In the genomic region with DNA sequence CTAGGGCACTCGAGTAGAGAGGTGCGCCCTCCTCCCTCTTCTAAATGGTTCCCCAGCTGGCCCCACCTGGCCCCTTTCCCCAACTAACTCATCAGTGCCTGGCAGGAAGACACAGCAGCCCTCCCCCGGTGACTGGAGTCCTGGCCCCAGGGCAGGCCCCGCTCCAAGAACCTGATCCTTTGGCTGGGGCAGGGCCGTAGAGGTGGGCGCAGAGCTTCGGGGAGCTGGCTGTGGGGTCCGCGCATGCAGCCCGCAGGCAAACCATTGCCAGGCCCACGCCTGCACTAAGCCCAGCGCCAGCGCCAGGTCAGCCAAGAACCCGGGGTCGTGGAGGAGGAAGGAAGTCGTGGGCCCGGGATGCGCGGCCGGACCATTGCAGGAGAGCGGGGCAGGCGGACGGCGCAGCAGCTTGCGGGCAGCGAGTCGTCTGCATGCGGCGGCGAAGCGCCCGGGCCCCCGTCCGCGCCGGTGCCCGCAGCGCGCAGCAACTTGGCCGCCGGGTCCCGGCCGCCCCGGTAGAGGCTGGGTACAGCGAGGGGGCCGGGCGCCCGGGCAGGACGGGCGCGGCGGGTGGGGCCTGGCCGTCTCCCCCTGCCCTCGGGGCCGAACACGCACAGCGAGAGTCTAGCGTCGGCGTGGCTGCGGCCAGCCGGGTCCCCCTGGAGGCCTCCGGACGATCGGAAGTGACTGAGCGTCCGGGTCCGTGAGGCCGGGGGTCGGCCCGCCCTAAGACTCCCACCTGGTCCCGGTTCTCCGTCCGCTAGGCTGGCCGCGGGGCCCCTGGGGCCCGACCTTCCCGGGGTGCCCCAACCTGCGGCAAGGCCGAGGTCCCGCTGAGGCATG, we compare ENCODE assay signal across 9 cellular contexts. TPM values are rescaled to one million over a fixed set of nuclear protein-coding genes. Genes with fewer than 3 reads are reported as not detected.
DNase-seq lines count a peak whose midpoint lies in the region; ATAC-seq and TF ChIP-seq lines count a peak whose summit lies in the region.
"Had no signal": no experiment of that assay in that cellular context is flagged by ENCODE, and none has a peak within 500 bp of the region (broad histone marks: within the 10 kb centered on the region; RNA-seq: fewer than 3 reads in every experiment).

No MANE protein-coding gene starts in this region.

- intact Hi-C loops in left lung (cut with DNase I) (no loop called here), testis (cut with DNase I; ENCODE audit: low total_unique reads) (no loop called here)

- H3K4me2 ChIP-seq in SK-N-SH: no peak overlapping the region

- no peak for ATAC-seq in SK-N-SH treated with all-trans-retinoic acid at 6 μM for 48 hours
- ATAC-seq in left lung: peak; percentile 0
- ATAC-seq in GM21360 (IDR thresholded peaks at IDR 0.05; ENCODE audit: unreplicated experiment): no peak

- no peaks in the 10 kb centered on the region for H3K9me2 ChIP-seq in SK-N-SH

- POLR2A ChIA-PET in SK-N-SH (lab: Yijun Ruan, JAX): no interaction called here

- H3F3A ChIP-seq in SK-N-SH (replicated peaks; ENCODE audit: insufficient read depth): no peaks in the 10 kb centered on the region

- TF ChIP-seq CTCF in SK-N-SH (IDR thresholded peaks at IDR 0.05) (no peak), left lung (IDR thresholded peaks at IDR 0.05) (no peak), testis (IDR thresholded peaks at IDR 0.05) (no peak)

- CTCF ChIA-PET in SK-N-SH (lab: Yijun Ruan, JAX): interaction anchor here (1.0 to 1.2 kb wide), 3 partner anchors 11 to 37 kb away, joined by 3 to 5 read pairs (median 3); no protein-coding TSS in a partner anchor

- no peak for TF ChIP-seq EP300 in SK-N-SH (IDR thresholded peaks at IDR 0.05; ENCODE audit: borderline replicate concordance in 1 of 2, low read depth in 1 of 2, low read length in 1 of 2)

- H3K79me2 ChIP-seq in SK-N-SH (ENCODE audit: insufficient read depth): peaks cover 37% of the 10 kb centered on the region

- H3K4me3 ChIP-seq in SK-N-SH (ENCODE audit: low read depth in 2 of 2, low read length in 1 of 2) (no peak overlapping the region), left lung (peak overlapping the region; percentile 43 to 77), testis (peak overlapping the region; percentile 53 to 63)

- H4K20me1 ChIP-seq in SK-N-SH (ENCODE audit: insufficient read depth): 0 out of 2 replicates have a peak, but pooled peaks cover 9% of the 10 kb centered on the region

- peaks cover 1 to 38% of the 10 kb centered on the region in 2 experiments; a peak in 2 of 4 replicates for H3K4me1 ChIP-seq in SK-N-SH (ENCODE audit: control insufficient read depth in 1 of 2, insufficient read depth in 2 of 2, low read depth in 1 of 2, low read length in 1 of 2)
- peaks cover 20 to 58% of the 10 kb centered on the region in 2 donors for H3K4me1 ChIP-seq in left lung
- peaks cover 27% of the 10 kb centered on the region for H3K4me1 ChIP-seq in testis

- TF ChIP-seq POLR2A in testis (IDR thresholded peaks at IDR 0.05): no peak

- H3K9me3 ChIP-seq in SK-N-SH (no peaks in the 10 kb centered on the region), left lung (no peaks in the 10 kb centered on the region), testis (no peaks in the 10 kb centered on the region)
- H3K9me3 ChIP-seq: BE2C had no signal

- peaks cover 0 to 5% of the 10 kb centered on the region in 2 experiments for H3K36me3 ChIP-seq in SK-N-SH (replicated peaks in 1 of 2; ENCODE audit: control insufficient read depth in 1 of 2, insufficient read depth in 2 of 2, low read length in 1 of 2)
- H3K36me3 ChIP-seq in left lung: no peaks in the 10 kb centered on the region
- no peaks in the 10 kb centered on the region for H3K36me3 ChIP-seq in testis (ENCODE audit: low read depth, missing control alignments)
- H3K36me3 ChIP-seq: BE2C had no signal

- TF ChIP-seq RAD21 in SK-N-SH (IDR thresholded peaks at IDR 0.05; ENCODE audit: low read length): no peak

- H3K27me3 ChIP-seq in SK-N-SH (ENCODE audit: insufficient read depth): no peaks in the 10 kb centered on the region
- no peaks in the 10 kb centered on the region for H3K27me3 ChIP-seq in left lung
- H3K27me3 ChIP-seq in testis: no peaks in the 10 kb centered on the region
- H3K27me3 ChIP-seq: BE2C had no signal

- no peak overlapping the region for H3K9ac ChIP-seq in SK-N-SH

- H3K27ac ChIP-seq in SK-N-SH (ENCODE audit: low read depth in 2 of 2, low read length in 1 of 2): peak overlapping the region in 1 of 2 experiments; percentile 69; a peak in 1 of 4 replicates
- peak overlapping the region; percentile 62 for H3K27ac ChIP-seq in angular gyrus (ENCODE audit: low read depth, low read length)
- peak overlapping the region; percentile 33 to 74 for H3K27ac ChIP-seq in left lung
- H3K27ac ChIP-seq in testis: peak overlapping the region; percentile 10 to 71

- H2AFZ ChIP-seq in SK-N-SH (ENCODE audit: low read depth): 0 out of 2 replicates have a peak overlapping the region, but pooled peaks have one; percentile 72

- 96% methylated on average over 64 of the region's 81 CpGs for WGBS in SK-N-SH (ENCODE audit: low lambda C conversion rate)
- WGBS in testis, 2 donors: 16 to 24% methylated on average over 15 to 59 of the region's 81 CpGs

- DNase-seq in SK-N-SH: no peak
- peak in 1 of 2 donors; percentile 89 for DNase-seq in left lung
- DNase-seq in testis: no peak
- DNase-seq in T1000 (lab: John Stamatoyannopoulos, UW): no peak
- DNase-seq in glomerular visceral epithelial cell (ENCODE audit: extremely low spot score): no peak

TF ChIP-seq in SK-N-SH, 30 proteins besides CTCF, POLR2A, EP300 and RAD21 (continues in another document):
- TF ChIP-seq REST (IDR thresholded peaks at IDR 0.05; ENCODE audit: low read depth, low read length): no peak

TF ChIP-seq in SK-N-SH treated with all-trans-retinoic acid at 6 μM for 48 hours, 23 proteins besides CTCF, POLR2A, EP300 and RAD21:
- no peak for TF ChIP-seq GLIS3 (CRISPR knock-in tag; IDR thresholded peaks at IDR 0.05)
- TF ChIP-seq ZNF565 (CRISPR knock-in tag; conservative IDR thresholded peaks at IDR 0.05; ENCODE audit: low read depth): no peak
- TF ChIP-seq ZC3H10 (CRISPR knock-in tag; IDR thresholded peaks at IDR 0.05): no peak
- no peak for TF ChIP-seq ZNF70 (CRISPR knock-in tag; IDR thresholded peaks at IDR 0.05)
- no peak for TF ChIP-seq TCF4 (CRISPR knock-in tag; IDR thresholded peaks at IDR 0.05; ENCODE audit: borderline replicate concordance)
- TF ChIP-seq PPARA (CRISPR knock-in tag; IDR thresholded peaks at IDR 0.05; ENCODE audit: borderline replicate concordance): no peak
- TF ChIP-seq, protein P1, sequence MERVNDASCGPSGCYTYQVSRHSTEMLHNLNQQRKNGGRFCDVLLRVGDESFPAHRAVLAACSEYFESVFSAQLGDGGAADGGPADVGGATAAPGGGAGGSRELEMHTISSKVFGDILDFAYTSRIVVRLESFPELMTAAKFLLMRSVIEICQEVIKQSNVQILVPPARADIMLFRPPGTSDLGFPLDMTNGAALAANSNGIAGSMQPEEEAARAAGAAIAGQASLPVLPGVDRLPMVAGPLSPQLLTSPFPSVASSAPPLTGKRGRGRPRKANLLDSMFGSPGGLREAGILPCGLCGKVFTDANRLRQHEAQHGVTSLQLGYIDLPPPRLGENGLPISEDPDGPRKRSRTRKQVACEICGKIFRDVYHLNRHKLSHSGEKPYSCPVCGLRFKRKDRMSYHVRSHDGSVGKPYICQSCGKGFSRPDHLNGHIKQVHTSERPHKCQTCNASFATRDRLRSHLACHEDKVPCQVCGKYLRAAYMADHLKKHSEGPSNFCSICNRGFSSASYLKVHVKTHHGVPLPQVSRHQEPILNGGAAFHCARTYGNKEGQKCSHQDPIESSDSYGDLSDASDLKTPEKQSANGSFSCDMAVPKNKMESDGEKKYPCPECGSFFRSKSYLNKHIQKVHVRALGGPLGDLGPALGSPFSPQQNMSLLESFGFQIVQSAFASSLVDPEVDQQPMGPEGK (CRISPR knock-in tag; IDR thresholded peaks at IDR 0.05; ENCODE audit: borderline replicate concordance): no peak
- TF ChIP-seq, protein P2, sequence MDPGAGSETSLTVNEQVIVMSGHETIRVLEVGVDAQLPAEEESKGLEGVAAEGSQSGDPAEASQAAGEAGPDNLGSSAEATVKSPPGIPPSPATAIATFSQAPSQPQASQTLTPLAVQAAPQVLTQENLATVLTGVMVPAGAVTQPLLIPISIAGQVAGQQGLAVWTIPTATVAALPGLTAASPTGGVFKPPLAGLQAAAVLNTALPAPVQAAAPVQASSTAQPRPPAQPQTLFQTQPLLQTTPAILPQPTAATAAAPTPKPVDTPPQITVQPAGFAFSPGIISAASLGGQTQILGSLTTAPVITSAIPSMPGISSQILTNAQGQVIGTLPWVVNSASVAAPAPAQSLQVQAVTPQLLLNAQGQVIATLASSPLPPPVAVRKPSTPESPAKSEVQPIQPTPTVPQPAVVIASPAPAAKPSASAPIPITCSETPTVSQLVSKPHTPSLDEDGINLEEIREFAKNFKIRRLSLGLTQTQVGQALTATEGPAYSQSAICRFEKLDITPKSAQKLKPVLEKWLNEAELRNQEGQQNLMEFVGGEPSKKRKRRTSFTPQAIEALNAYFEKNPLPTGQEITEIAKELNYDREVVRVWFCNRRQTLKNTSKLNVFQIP (CRISPR knock-in tag; IDR thresholded peaks at IDR 0.05; ENCODE audit: borderline replicate concordance, low read depth): no peak
- TF ChIP-seq ISL1 (CRISPR knock-in tag; IDR thresholded peaks at IDR 0.05): no peak
- no peak for TF ChIP-seq ZFP3 (CRISPR knock-in tag; IDR thresholded peaks at IDR 0.05)

RNA-seq across cellular contexts. Expression of gene TRABD, which starts 1.0 kb away (rescaled TPM):
- polyA plus RNA-seq in SK-N-SH (2012; rRNA removed) (36.7 and 50.6 TPM in 2 replicates), testis (ENCODE audit: insufficient read depth, low read depth, low replicate concordance) (23.7 TPM)
- 16.1 and 28.8 TPM in 2 replicates for polyA plus RNA-seq in SK-N-SH (2012; cell fraction: cytosol; rRNA removed)
- polyA plus RNA-seq in SK-N-SH (2012; cell fraction: nucleus; rRNA removed): 246 and 320 TPM in 2 replicates
- total RNA-seq in left lung (10 to 100 TPM; 37.5 to 54.2 TPM), testis (10 to 100 TPM; 38.7 to 45.3 TPM)

RNA-seq across cellular contexts. Expression of gene PANX2, which starts 14.2 kb away (rescaled TPM):
- 1.3 and 2.4 TPM in 2 replicates for polyA plus RNA-seq in SK-N-SH (2012; rRNA removed)
- polyA plus RNA-seq in SK-N-SH (2012; cell fraction: cytosol; rRNA removed): 1.5 and 2.4 TPM in 2 replicates
- polyA plus RNA-seq in SK-N-SH (2012; cell fraction: nucleus; rRNA removed): 7.8 and 11.2 TPM in 2 replicates
- total RNA-seq in left lung: 1 to 10 TPM; 2.1 to 4.6 TPM
- 1 to 10 TPM; 5.3 to 6.3 TPM for total RNA-seq in testis
- 2.0 TPM for polyA plus RNA-seq in testis (ENCODE audit: insufficient read depth, low read depth, low replicate concordance)

RNA-seq across cellular contexts. Expression of gene SELENOO, which starts 16.0 kb away (rescaled TPM):
- 23.3 and 26.7 TPM in 2 replicates for polyA plus RNA-seq in SK-N-SH (2012; rRNA removed)
- polyA plus RNA-seq in SK-N-SH (2012; cell fraction: cytosol; rRNA removed): 6.7 and 11.5 TPM in 2 replicates
- polyA plus RNA-seq in SK-N-SH (2012; cell fraction: nucleus; rRNA removed): 121 and 176 TPM in 2 replicates
- total RNA-seq in left lung: 10 to 100 TPM; 19.5 to 22.0 TPM
- total RNA-seq in testis: 10 to 100 TPM; 57.9 to 66.8 TPM
- 20.8 TPM for polyA plus RNA-seq in testis (ENCODE audit: insufficient read depth, low read depth, low replicate concordance)

Comparison
In these comparisons a context has a peak if more than half of its experiments do, and no peak if none do; other contexts are left out.
1. H3K4me3 ChIP-seq: peak in left lung (2 of 2) and testis (2 of 2); none in SK-N-SH (0 of 2).